Comparison of ENCODE assay signal across 10 cellular contexts in genomic region chr12:47828008-47828966, GRCh38. TPM values are rescaled to one million over a fixed set of nuclear protein-coding genes. Genes with fewer than 3 reads are reported as not detected.
DNase-seq lines count a peak whose midpoint lies in the region; ATAC-seq and TF ChIP-seq lines count a peak whose summit lies in the region.
"Had no signal": no experiment of that assay in that cellular context is flagged by ENCODE, and none has a peak within 500 bp of the region (broad histone marks: within the 10 kb centered on the region; RNA-seq: fewer than 3 reads in every experiment).

No MANE protein-coding gene starts in this region.

- TF ChIP-seq CTCF in esophagus muscularis mucosa (IDR thresholded peaks at IDR 0.05) (no peak), parathyroid adenoma (IDR thresholded peaks at IDR 0.05) (no peak), testis (IDR thresholded peaks at IDR 0.05) (no peak), mucosa of descending colon (IDR thresholded peaks at IDR 0.05) (no peak)

- H3K4me1 ChIP-seq in BLaER1, result peaks cover 50% of the 10 kb centered on the region
- H3K4me1 ChIP-seq in esophagus muscularis mucosa, result peaks cover 65 to 72% (median 70%) of the 10 kb centered on the region in 4 donors
- peaks cover 21% of the 10 kb centered on the region for H3K4me1 ChIP-seq in parathyroid adenoma
- H3K4me1 ChIP-seq in testis, result peaks cover 35% of the 10 kb centered on the region
- H3K4me1 ChIP-seq in mucosa of descending colon (ENCODE audit: low read depth), result peaks cover 19% of the 10 kb centered on the region

- H3K9ac ChIP-seq in BLaER1 (no peak overlapping the region), SK-N-MC (ENCODE audit: insufficient read length) (no peak overlapping the region), parathyroid adenoma (no peak overlapping the region)

- H3K27ac ChIP-seq in BLaER1, result no peak overlapping the region
- peak overlapping the region; percentile 73; the same call in 1 of the 2 replicates for H3K27ac ChIP-seq in SK-N-MC
- H3K27ac ChIP-seq in esophagus muscularis mucosa (replicated peaks in 1 of 4), result peak overlapping the region; percentile 92 to 99 (median 98)
- H3K27ac ChIP-seq in parathyroid adenoma, result peak overlapping the region; percentile 97
- H3K27ac ChIP-seq in testis, result peak overlapping the region in 1 of 2 donors; percentile 79

- no peaks in the 10 kb centered on the region for H4K20me1 ChIP-seq in BLaER1

- H3K4me3 ChIP-seq in BLaER1 (no peak overlapping the region), SK-N-MC (peak overlapping the region; percentile 14; the same call in 1 of the 2 replicates), esophagus muscularis mucosa (peak overlapping the region in 2 of 4 donors; percentile 12 to 24), parathyroid adenoma (ENCODE audit: low read depth, low read length) (peak overlapping the region; percentile 44), testis (no peak overlapping the region), mucosa of descending colon (no peak overlapping the region)
- H3K4me3 ChIP-seq: smooth muscle cell had no signal

- no peaks in the 10 kb centered on the region for H3K79me2 ChIP-seq in parathyroid adenoma

- H3K4me2 ChIP-seq in BLaER1, result peak overlapping the region; percentile 65
- H3K4me2 ChIP-seq in parathyroid adenoma (ENCODE audit: low read length), result no peak overlapping the region

- no peak for TF ChIP-seq POLR2A in esophagus muscularis mucosa (IDR thresholded peaks at IDR 0.05; ENCODE audit: low read depth)
- TF ChIP-seq POLR2A in testis (IDR thresholded peaks at IDR 0.05), result no peak

- H3K27me3 ChIP-seq in BLaER1, result no peaks in the 10 kb centered on the region
- H3K27me3 ChIP-seq in esophagus muscularis mucosa, result no peaks in the 10 kb centered on the region
- H3K27me3 ChIP-seq in parathyroid adenoma (ENCODE audit: control insufficient read depth, insufficient read depth, low read length), result no peaks in the 10 kb centered on the region
- no peaks in the 10 kb centered on the region for H3K27me3 ChIP-seq in testis

- H3K36me3 ChIP-seq in BLaER1 (no peaks in the 10 kb centered on the region), SK-N-MC (ENCODE audit: insufficient read depth, low read length) (no peaks in the 10 kb centered on the region), esophagus muscularis mucosa (no peaks in the 10 kb centered on the region), parathyroid adenoma (ENCODE audit: control insufficient read depth, insufficient read depth, low read length) (no peaks in the 10 kb centered on the region), testis (ENCODE audit: low read depth, missing control alignments) (no peaks in the 10 kb centered on the region), mucosa of descending colon (ENCODE audit: low read depth) (no peaks in the 10 kb centered on the region)

- ATAC-seq in mucosa of descending colon (no peak), HG03521 (IDR thresholded peaks at IDR 0.05; ENCODE audit: unreplicated experiment) (no peak)

- H3K9me3 ChIP-seq in BLaER1, result no peaks in the 10 kb centered on the region
- H3K9me3 ChIP-seq in SK-N-MC (ENCODE audit: low read depth, low read length), result no peaks in the 10 kb centered on the region
- H3K9me3 ChIP-seq in esophagus muscularis mucosa, result no peaks in the 10 kb centered on the region
- H3K9me3 ChIP-seq in parathyroid adenoma (ENCODE audit: control insufficient read depth, low read length), result no peaks in the 10 kb centered on the region
- no peaks in the 10 kb centered on the region for H3K9me3 ChIP-seq in testis
- no peaks in the 10 kb centered on the region for H3K9me3 ChIP-seq in mucosa of descending colon

- H2AFZ ChIP-seq in parathyroid adenoma, result peak overlapping the region; percentile 94

- no peak for TF ChIP-seq EP300 in esophagus muscularis mucosa (IDR thresholded peaks at IDR 0.05)

- WGBS in esophagus muscularis mucosa, result 55% methylated on average over 13 of the region's 14 CpGs
- 61 to 65% methylated on average over 14 of the region's 14 CpGs for WGBS in testis, 2 donors

- no peak for DNase-seq in SK-N-MC (ENCODE audit: low read depth, low spot score)
- DNase-seq in esophagus muscularis mucosa (ENCODE audit: extremely low spot score), result no peak
- no peak for DNase-seq in testis
- no peak for DNase-seq in dedifferentiated amniotic fluid mesenchymal stem cell (ENCODE audit: extremely low spot score)
- DNase-seq in mucosa of descending colon, result no peak
- DNase-seq: NCI-H1436 had no signal

- intact Hi-C loops in esophagus muscularis mucosa (cut with DNase I) (no loop called here), testis (cut with DNase I; ENCODE audit: low total_unique reads) (no loop called here), mucosa of descending colon (cut with DNase I, micrococcal nuclease) (no loop called here)

RNA-seq across cellular contexts. Expression of gene HDAC7, which starts 8.6 kb away (rescaled TPM):
- 100 to 1,000 TPM in 1 of 4 donors, 10 to 100 TPM in 3; 58.3 to 105 (median 82.5) TPM for total RNA-seq in esophagus muscularis mucosa
- 10 to 100 TPM; 39.9 to 70.0 TPM for total RNA-seq in testis
- 28.2 TPM for polyA plus RNA-seq in testis (ENCODE audit: insufficient read depth, low read depth, low replicate concordance)
- total RNA-seq in mucosa of descending colon, result 10 to 100 TPM; 19.5 to 67.4 (median 33.2) TPM

RNA-seq across cellular contexts. Expression of gene SLC48A1, which starts 55.2 kb away (rescaled TPM):
- total RNA-seq in esophagus muscularis mucosa (10 to 100 TPM; 34.5 to 56.0 (median 40.7) TPM), testis (10 to 100 TPM; 25.5 to 32.0 TPM), mucosa of descending colon (10 to 100 TPM; 17.2 to 35.4 (median 19.1) TPM)
- polyA plus RNA-seq in testis (ENCODE audit: insufficient read depth, low read depth, low replicate concordance), result 21.0 TPM

Comparison
In these comparisons a context has a peak if more than half of its experiments do, and no peak if none do; other contexts are left out.
1. H3K4me3 ChIP-seq: peak in SK-N-MC (single experiment) and parathyroid adenoma (single experiment); none in BLaER1 (single experiment), testis (0 of 2) and mucosa of descending colon (single experiment).